Comparison of ENCODE assay signal across 25 cellular contexts in genomic region chr1:227924838-227925574, GRCh38. TPM values are rescaled to one million over a fixed set of nuclear protein-coding genes. Genes with fewer than 3 reads are reported as not detected.
DNase-seq lines count a peak whose midpoint lies in the region; ATAC-seq, FAIRE-seq and TF ChIP-seq lines count a peak whose summit lies in the region.
"Had no signal": no experiment of that assay in that cellular context is flagged by ENCODE, and none has a peak within 500 bp of the region (broad histone marks: within the 10 kb centered on the region; RNA-seq: fewer than 3 reads in every experiment).

No MANE protein-coding gene starts in this region.

- no peaks in the 10 kb centered on the region for H3K4me1 Mint-ChIP-seq in activated naive CD4-positive, alpha-beta T cell treated with anti-CD3 and anti-CD28 coated beads, Interleukin-2, amount 10 ng/mL, durations not matched to agents 7 days and 5 days
- H3K4me1 Mint-ChIP-seq: activated CD4-positive, alpha-beta memory T cell treated with anti-CD3 and anti-CD28 coated beads, Interleukin-2, amount 10 ng/mL, durations not matched to agents 7 days and 5 days; activated naive CD8-positive, alpha-beta T cell treated with anti-CD3 and anti-CD28 coated beads, Interleukin-2, amount 10 ng/mL, durations not matched to agents 7 days and 5 days; stimulated activated naive B cell treated with anti-CD40 and anti-IgM and Interleukin-4, amounts not matched to agents 10 μg/mL and 1 μg/mL and 100 μg/mL, for 72 hours had no signal

- H3K36me3 ChIP-seq in H7 (replicated peaks; ENCODE audit: control insufficient read depth, insufficient read depth, low read length) (no peaks in the 10 kb centered on the region), GM12878 (ENCODE audit: control insufficient read depth in 2 of 2, insufficient read depth in 2 of 2, low read length in 1 of 2) (no peaks in the 10 kb centered on the region), lung (ENCODE audit: control insufficient read depth in 2 of 2, insufficient read depth in 2 of 2, low read length in 2 of 2) (peaks cover 0 to 6% of the 10 kb centered on the region in 2 donors)
- H3K36me3 ChIP-seq: pancreas had no signal

- 46% methylated on average over 35 of the region's 38 CpGs for WGBS in GM12878 (ENCODE audit: insufficient coverage, insufficient replicate concordance, low lambda C conversion rate, missing lambda C conversion rate)
- 68 to 84% methylated on average over 38 of the region's 38 CpGs for WGBS in lung, 2 donors

- SMC1A ChIA-PET in GM12878 (lab: Charles Lee; ENCODE audit: uncharacterized antibody, unreplicated experiment), result no interaction called here

- no peak overlapping the region for H3K27ac Mint-ChIP-seq in activated naive CD4-positive, alpha-beta T cell treated with anti-CD3 and anti-CD28 coated beads, Interleukin-2, amount 10 ng/mL, durations not matched to agents 7 days and 5 days
- H3K27ac Mint-ChIP-seq: activated CD4-positive, alpha-beta memory T cell treated with anti-CD3 and anti-CD28 coated beads, Interleukin-2, amount 10 ng/mL, durations not matched to agents 7 days and 5 days; activated naive CD8-positive, alpha-beta T cell treated with anti-CD3 and anti-CD28 coated beads, Interleukin-2, amount 10 ng/mL, durations not matched to agents 7 days and 5 days; natural killer cell treated with Interleukin-12 subunit alpha and Interleukin-12 subunit beta and Interleukin-15 and Interleukin-18, amount 100 ng/mL, for 72 hours; stimulated activated naive B cell treated with anti-CD40 and anti-IgM and Interleukin-4, amounts not matched to agents 10 μg/mL and 1 μg/mL and 100 μg/mL, for 72 hours had no signal

- CTCF ChIA-PET in GM12878 (lab: Yijun Ruan, JAX), result no interaction called here
- CTCF ChIA-PET in activated naive CD4-positive, alpha-beta T cell treated with anti-CD3 and anti-CD28 coated beads, Interleukin-2, amount 10 ng/mL, durations not matched to agents 7 days and 5 days (lab: Charles Lee), result no interaction called here

- H3K4me2 ChIP-seq in GM12878 (ENCODE audit: control insufficient read depth, insufficient read depth), result no peak overlapping the region

- no peaks in the 10 kb centered on the region for H3K9me3 Mint-ChIP-seq in activated naive CD4-positive, alpha-beta T cell treated with anti-CD3 and anti-CD28 coated beads, Interleukin-2, amount 10 ng/mL, durations not matched to agents 7 days and 5 days
- H3K9me3 Mint-ChIP-seq: activated CD4-positive, alpha-beta memory T cell treated with anti-CD3 and anti-CD28 coated beads, Interleukin-2, amount 10 ng/mL, durations not matched to agents 7 days and 5 days; activated naive CD8-positive, alpha-beta T cell treated with anti-CD3 and anti-CD28 coated beads, Interleukin-2, amount 10 ng/mL, durations not matched to agents 7 days and 5 days; natural killer cell treated with Interleukin-12 subunit alpha and Interleukin-12 subunit beta and Interleukin-15 and Interleukin-18, amount 100 ng/mL, for 72 hours; stimulated activated naive B cell treated with anti-CD40 and anti-IgM and Interleukin-4, amounts not matched to agents 10 μg/mL and 1 μg/mL and 100 μg/mL, for 72 hours had no signal

- no peaks in the 10 kb centered on the region for H3K36me3 Mint-ChIP-seq in activated naive CD4-positive, alpha-beta T cell treated with anti-CD3 and anti-CD28 coated beads, Interleukin-2, amount 10 ng/mL, durations not matched to agents 7 days and 5 days
- H3K36me3 Mint-ChIP-seq: activated naive CD8-positive, alpha-beta T cell treated with anti-CD3 and anti-CD28 coated beads, Interleukin-2, amount 10 ng/mL, durations not matched to agents 7 days and 5 days; natural killer cell treated with Interleukin-12 subunit alpha and Interleukin-12 subunit beta and Interleukin-15 and Interleukin-18, amount 100 ng/mL, for 72 hours; stimulated activated naive B cell treated with anti-CD40 and anti-IgM and Interleukin-4, amounts not matched to agents 10 μg/mL and 1 μg/mL and 100 μg/mL, for 72 hours had no signal

- in situ Hi-C loops in GM12878 (cut with MboI), result no loop called here

- no peaks in the 10 kb centered on the region for H3K27me3 ChIP-seq in H7 (ENCODE audit: control insufficient read depth, insufficient read depth, low read length)
- H3K27me3 ChIP-seq in GM12878 (replicated peaks in 1 of 2; ENCODE audit: control insufficient read depth in 2 of 2, insufficient read depth in 2 of 2, low read length in 1 of 2), result no peaks in the 10 kb centered on the region
- no peaks in the 10 kb centered on the region for H3K27me3 ChIP-seq in lung (ENCODE audit: control insufficient read depth, insufficient read depth)
- H3K27me3 ChIP-seq: pancreas had no signal

- H3K79me2 ChIP-seq in GM12878 (ENCODE audit: control insufficient read depth, insufficient read depth, low read length), result no peaks in the 10 kb centered on the region

- no peak for TF ChIP-seq POLR2A in GM12878 (IDR thresholded peaks at IDR 0.05; ENCODE audit: low read depth, low read length)

- no peak overlapping the region for H3K4me3 Mint-ChIP-seq in activated naive CD4-positive, alpha-beta T cell treated with anti-CD3 and anti-CD28 coated beads, Interleukin-2, amount 10 ng/mL, durations not matched to agents 7 days and 5 days
- H3K4me3 Mint-ChIP-seq: activated CD4-positive, alpha-beta memory T cell treated with anti-CD3 and anti-CD28 coated beads, Interleukin-2, amount 10 ng/mL, durations not matched to agents 7 days and 5 days; activated naive CD8-positive, alpha-beta T cell treated with anti-CD3 and anti-CD28 coated beads, Interleukin-2, amount 10 ng/mL, durations not matched to agents 7 days and 5 days; natural killer cell treated with Interleukin-12 subunit alpha and Interleukin-12 subunit beta and Interleukin-15 and Interleukin-18, amount 100 ng/mL, for 72 hours; stimulated activated naive B cell treated with anti-CD40 and anti-IgM and Interleukin-4, amounts not matched to agents 10 μg/mL and 1 μg/mL and 100 μg/mL, for 72 hours had no signal

- no peak overlapping the region for H3K9ac ChIP-seq in GM12878 (ENCODE audit: control insufficient read depth, insufficient read depth, low read length)

- no peak for FAIRE-seq in GM12878 (lab: Jason Lieb, UNC)
- FAIRE-seq: GM19239, pancreas had no signal

- no TSS peak for BruUV-seq in GM12878 (replicated peaks; lab: Mats Ljungman, UMichigan)

- H4K20me1 ChIP-seq in GM12878 (ENCODE audit: control insufficient read depth, insufficient read depth), result no peaks in the 10 kb centered on the region

- intact Hi-C loops in GM12878 (cut with micrococcal nuclease; ENCODE audit: unreplicated experiment), result no loop called here

- TF ChIP-seq CTCF in GM12878 (IDR thresholded peaks at IDR 0.05 in 2 of 3, conservative IDR thresholded peaks at IDR 0.05 in 1 of 3; ENCODE audit: control insufficient read depth in 2 of 3, extremely low read depth in 1 of 3, insufficient read depth in 1 of 3, low read depth in 3 of 3, low read length in 3 of 3), result no peak
- TF ChIP-seq CTCF in lung (IDR thresholded peaks at IDR 0.05; ENCODE audit: control extremely low read depth, extremely low read depth), result no peak

- TF ChIP-seq EP300 in GM12878 (IDR thresholded peaks at IDR 0.05; ENCODE audit: borderline replicate concordance in 1 of 2, control insufficient read depth in 1 of 2, low read depth in 2 of 2, low read length in 2 of 2), result no peak

- H3K27me3 Mint-ChIP-seq in activated naive CD4-positive, alpha-beta T cell treated with anti-CD3 and anti-CD28 coated beads, Interleukin-2, amount 10 ng/mL, durations not matched to agents 7 days and 5 days, result no peaks in the 10 kb centered on the region
- H3K27me3 Mint-ChIP-seq: activated CD4-positive, alpha-beta memory T cell treated with anti-CD3 and anti-CD28 coated beads, Interleukin-2, amount 10 ng/mL, durations not matched to agents 7 days and 5 days; activated naive CD8-positive, alpha-beta T cell treated with anti-CD3 and anti-CD28 coated beads, Interleukin-2, amount 10 ng/mL, durations not matched to agents 7 days and 5 days; natural killer cell treated with Interleukin-12 subunit alpha and Interleukin-12 subunit beta and Interleukin-15 and Interleukin-18, amount 100 ng/mL, for 72 hours had no signal

- H3K4me1 ChIP-seq in GM12878 (ENCODE audit: control insufficient read depth, insufficient read depth, low read length) (no peaks in the 10 kb centered on the region), lung (ENCODE audit: control insufficient read depth in 2 of 2, insufficient read depth in 2 of 2, low read length in 2 of 2) (no peaks in the 10 kb centered on the region)
- H3K4me1 ChIP-seq: pancreas had no signal

- RAD21 ChIA-PET in GM12878 (lab: Charles Lee; ENCODE audit: unreplicated experiment), result no interaction called here

- H3K27ac ChIP-seq in GM12878 (ENCODE audit: control insufficient read depth, insufficient read depth) (no peak overlapping the region), lung (ENCODE audit: low read depth in 1 of 2, low read length in 1 of 2) (peak overlapping the region in 1 of 2 donors; percentile 48)
- H3K27ac ChIP-seq: C4-2B, pancreas had no signal

- peak; percentile 51 for DNase-seq in H7
- DNase-seq in NCI-H510A treated with DMSO at 0.1 percent for 48 hours (lab: John Stamatoyannopoulos, UW), result peak; percentile 35
- no peak for DNase-seq in GM12878 (ENCODE audit: low read depth, low spot score)
- DNase-seq in lung (ENCODE audit: low spot score), result peak; percentile 43
- no peak for DNase-seq in activated naive CD4-positive, alpha-beta T cell treated with anti-CD3 and anti-CD28 coated beads, Interleukin-2, amount 10 ng/mL, durations not matched to agents 7 days and 5 days
- DNase-seq in AG20443 (ENCODE audit: low spot score), result no peak
- DNase-seq in NK-92 (lab: John Stamatoyannopoulos, UW; ENCODE audit: unreplicated experiment), result no peak
- DNase-seq: activated CD4-positive, alpha-beta memory T cell treated with anti-CD3 and anti-CD28 coated beads, Interleukin-2, amount 10 ng/mL, durations not matched to agents 7 days and 5 days; activated effector memory CD4-positive, alpha-beta T cell treated with Interleukin-2 at 50 U/mL for 16 hours; activated naive CD8-positive, alpha-beta T cell treated with anti-CD3 and anti-CD28 coated beads, Interleukin-2, amount 10 ng/mL, durations not matched to agents 7 days and 5 days; EL; KG1; NCI-H2171; NCI-H526; SIG-M5; stimulated activated CD4-positive, alpha-beta T cell treated with anti-CD3 and anti-CD28 coated beads, Interleukin-4, amount 100 ng/mL, for 24 hours; stimulated activated naive B cell treated with anti-CD40 and anti-IgM and Interleukin-4, amounts not matched to agents 10 μg/mL and 1 μg/mL and 100 μg/mL, for 72 hours had no signal

- POLR2A ChIA-PET in GM12878 (lab: Charles Lee), result no interaction called here

- no peak for TF ChIP-seq RAD21 in GM12878 (IDR thresholded peaks at IDR 0.05; ENCODE audit: insufficient read depth, low read depth, low read length)

- H3K9me3 ChIP-seq in GM12878 (replicated peaks; ENCODE audit: control insufficient read depth, insufficient read depth, low read length), result no peaks in the 10 kb centered on the region
- H3K9me3 ChIP-seq in lung (ENCODE audit: control insufficient read depth in 2 of 2, insufficient read depth in 1 of 2, low read length in 1 of 2), result no peaks in the 10 kb centered on the region
- H3K9me3 ChIP-seq: pancreas had no signal

- H2AFZ ChIP-seq in GM12878 (ENCODE audit: control insufficient read depth, low read depth, low read length), result no peak overlapping the region

- H3K4me3 ChIP-seq in H7 (ENCODE audit: insufficient read depth, low read depth, low read length), result no peak overlapping the region
- no peak overlapping the region for H3K4me3 ChIP-seq in GM12878
- no peak overlapping the region for H3K4me3 ChIP-seq in lung
- H3K4me3 ChIP-seq: pancreas had no signal

- ATAC-seq in GM12878 (peak; percentile 22; the same call in 1 of the 3 replicates), lung (ENCODE audit: insufficient read depth, low FRiP score) (peak; percentile 29), HG03378 (IDR thresholded peaks at IDR 0.05; ENCODE audit: unreplicated experiment) (no peak)
- ATAC-seq: activated CD4-positive, CD25-positive, alpha-beta regulatory T cell treated with anti-CD3 and anti-CD28 coated beads, Interleukin-2, amount 50 U/mL, for 24 hours; left lobe of liver; natural killer cell treated with Interleukin-12 subunit alpha and Interleukin-12 subunit beta and Interleukin-15 and Interleukin-18, amount 100 ng/mL, for 72 hours; pancreas; stimulated activated naive B cell treated with anti-CD40 and anti-IgM and Interleukin-4, amounts not matched to agents 10 μg/mL and 1 μg/mL and 100 μg/mL, for 72 hours had no signal

RNA-seq across cellular contexts. Expression of gene WNT9A, which starts 22.7 kb away (rescaled TPM):
- 3.2 and 4.0 TPM in 2 replicates for total RNA-seq in H7 (2014; rRNA removed; shearing (Covaris generic))
- not detected in 2 replicates for total RNA-seq in GM12878 (2013; cell fraction: nucleolus; rRNA removed)
- total RNA-seq in GM12878 (2014; rRNA removed) (not detected in 2 replicates), GM12878 (2014; rRNA removed; fragmentation: Illumina TruSeq; extraction: Trizol) (not detected in 2 replicates), GM12878 (2021) (not detected in 2 replicates), lung (1 to 10 TPM; 5.5 to 8.6 TPM)
- not detected for polyA plus RNA-seq in GM12878 (2011; ENCODE audit: low read depth)
- polyA plus RNA-seq in GM12878 (2011; rRNA removed) (not detected in 2 replicates), GM12878 (2014; fragmentation: Illumina TruSeq; extraction: Trizol) (not detected in 2 replicates), GM12878 (2014; fragmentation: Nextera tagmentation; extraction: Ambion mirVana) (not detected), GM12878 (2014; rRNA removed) (not detected in 2 replicates), GM12878 (2016; fragmentation: Nextera tagmentation; extraction: Ambion mirVana) (not detected), lung (1 to 10 TPM; 2.6 to 4.3 TPM)
- polyA plus RNA-seq in GM12878 (2011; cell fraction: cytosol; rRNA removed), result 0.04 TPM in 1 of 2 replicates, not detected in the other
- polyA plus RNA-seq in GM12878 (2011; cell fraction: nucleus; rRNA removed), result not detected in 2 replicates
- polyA plus RNA-seq in GM12878 (2012), result 0.04 TPM in 2 replicates
- polyA minus RNA-seq in GM12878 (2011; rRNA and poly(A)+ RNA removed), result not detected in 2 replicates
- not detected in 2 replicates for polyA minus RNA-seq in GM12878 (2011; cell fraction: cytosol; rRNA and poly(A)+ RNA removed)
- polyA minus RNA-seq in GM12878 (2011; cell fraction: nucleus; rRNA and poly(A)+ RNA removed), result not detected in 2 replicates
- total RNA-seq: OCI-LY7 had no signal

Comparison
In these comparisons a context has a peak if more than half of its experiments do, and no peak if none do; other contexts are left out.
1. DNase-seq: peak in H7 (single experiment), NCI-H510A treated with DMSO at 0.1 percent for 48 hours (single experiment) and lung (single experiment); none in GM12878 (single experiment), activated naive CD4-positive, alpha-beta T cell treated with anti-CD3 and anti-CD28 coated beads, Interleukin-2, amount 10 ng/mL, durations not matched to agents 7 days and 5 days (single experiment), AG20443 (single experiment) and NK-92 (single experiment).